ENCODE assay signal across 10 cellular contexts in the genomic region with DNA sequence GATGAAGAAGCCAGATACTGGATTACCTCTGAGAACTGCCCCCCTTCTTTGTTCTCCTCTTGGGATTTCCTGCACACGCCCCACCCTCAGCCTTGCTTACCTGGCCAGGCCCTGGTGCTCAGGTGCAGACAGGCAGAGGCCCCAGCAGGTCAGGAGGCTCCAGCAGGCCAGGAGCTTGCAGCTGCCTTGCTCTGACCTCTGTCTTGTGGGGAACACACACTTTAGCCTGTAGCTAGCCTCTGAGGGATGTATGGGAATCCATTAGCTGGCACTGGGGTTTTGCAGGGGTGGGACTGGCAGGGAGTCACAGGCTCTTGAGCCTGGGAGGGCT. TPM values are rescaled to one million over a fixed set of nuclear protein-coding genes. Genes with fewer than 3 reads are reported as not detected.
DNase-seq lines count a peak whose midpoint lies in the region; ATAC-seq and TF ChIP-seq lines count a peak whose summit lies in the region.
"Had no signal": no experiment of that assay in that cellular context is flagged by ENCODE, and none has a peak within 500 bp of the region (broad histone marks: within the 10 kb centered on the region; RNA-seq: fewer than 3 reads in every experiment).

No MANE protein-coding gene starts in this region.

- H3K27me3 Mint-ChIP-seq in HFFc6 (ENCODE audit: insufficient read depth) (no peaks in the 10 kb centered on the region), naive B cell (peaks cover 11 to 24% (median 22%) of the 10 kb centered on the region in 3 donors)
- H3K27me3 Mint-ChIP-seq in activated CD8-positive, alpha-beta T cell treated with anti-CD3 and anti-CD28 coated beads for 36 hours = peaks cover 21% of the 10 kb centered on the region

- H3K27ac Mint-ChIP-seq in HFFc6 (peak overlapping the region; percentile 25; the same call in 1 of the 2 replicates), naive B cell (no peak overlapping the region)
- no peak overlapping the region for H3K27ac Mint-ChIP-seq in activated CD8-positive, alpha-beta T cell treated with anti-CD3 and anti-CD28 coated beads for 36 hours
- H3K27ac Mint-ChIP-seq: activated naive CD8-positive, alpha-beta T cell treated with anti-CD3 and anti-CD28 coated beads, Interleukin-2, amount 10 ng/mL, durations not matched to agents 7 days and 5 days had no signal

- H3K9me3 Mint-ChIP-seq in HFFc6 (no peaks in the 10 kb centered on the region), naive B cell (no peaks in the 10 kb centered on the region)
- no peaks in the 10 kb centered on the region for H3K9me3 Mint-ChIP-seq in activated CD8-positive, alpha-beta T cell treated with anti-CD3 and anti-CD28 coated beads for 36 hours
- H3K9me3 Mint-ChIP-seq: activated naive CD8-positive, alpha-beta T cell treated with anti-CD3 and anti-CD28 coated beads, Interleukin-2, amount 10 ng/mL, durations not matched to agents 7 days and 5 days had no signal

- CTCF ChIA-PET in A673 (lab: Charles Lee) = no interaction called here
- CTCF ChIA-PET in activated CD8-positive, alpha-beta T cell treated with anti-CD3 and anti-CD28 coated beads for 36 hours (lab: Charles Lee) = interaction anchor here (0.8 to 3.8 kb wide), 6 partner anchors 11 to 147 kb away, joined by 3 to 15 read pairs (median 4); no protein-coding TSS in a partner anchor

- intact Hi-C loops in A673 (cut with micrococcal nuclease; ENCODE audit: unreplicated experiment) = loop anchor here (5.0 kb wide), 2 partner anchors 87 to 102 kb away; no protein-coding TSS in a partner anchor
- intact Hi-C loops in activated CD8-positive, alpha-beta T cell treated with anti-CD3 and anti-CD28 coated beads for 36 hours (cut with micrococcal nuclease) = no loop called here

- H3K27me3 ChIP-seq in A673 (replicated peaks; ENCODE audit: insufficient read depth, low read depth, low read length, poor library complexity) = no peaks in the 10 kb centered on the region

- no TSS peak for BruUV-seq in A673 (replicated peaks; lab: Mats Ljungman, UMichigan)

- H3K4me1 Mint-ChIP-seq in HFFc6 (ENCODE audit: low read depth) (peaks cover 48% of the 10 kb centered on the region), naive B cell (peaks cover 9 to 17% (median 17%) of the 10 kb centered on the region in 3 donors)
- peaks cover 11% of the 10 kb centered on the region for H3K4me1 Mint-ChIP-seq in activated CD8-positive, alpha-beta T cell treated with anti-CD3 and anti-CD28 coated beads for 36 hours (ENCODE audit: low read depth)

- ATAC-seq in naive B cell (ENCODE audit: low read depth in 2 of 2) = no peak
- no peak for ATAC-seq in activated CD8-positive, alpha-beta T cell treated with anti-CD3 and anti-CD28 coated beads for 36 hours
- no peak for ATAC-seq in GM21723 (IDR thresholded peaks at IDR 0.05; ENCODE audit: unreplicated experiment)
- ATAC-seq in HG02852 (IDR thresholded peaks at IDR 0.05; ENCODE audit: unreplicated experiment) = no peak

- H3K36me3 Mint-ChIP-seq in HFFc6 (ENCODE audit: low read depth) = peaks cover 33% of the 10 kb centered on the region
- no peaks in the 10 kb centered on the region for H3K36me3 Mint-ChIP-seq in naive B cell
- H3K36me3 Mint-ChIP-seq in activated CD8-positive, alpha-beta T cell treated with anti-CD3 and anti-CD28 coated beads for 36 hours (ENCODE audit: low read depth) = no peaks in the 10 kb centered on the region

- H3K27ac ChIP-seq in A673 (ENCODE audit: low read depth, low read length, poor library complexity, severe bottlenecking) = peak overlapping the region; percentile 29
- peak overlapping the region; percentile 83 to 96 for H3K27ac ChIP-seq in coronary artery

- H3K4me1 ChIP-seq in A673 (ENCODE audit: insufficient read depth, low read length, poor library complexity, severe bottlenecking) = peaks cover 44% of the 10 kb centered on the region

- POLR2A ChIA-PET in A673 (lab: Charles Lee; ENCODE audit: low non-redundant PET) = no interaction called here
- POLR2A ChIA-PET in activated CD8-positive, alpha-beta T cell treated with anti-CD3 and anti-CD28 coated beads for 36 hours (lab: Charles Lee) = interaction anchor here (0.6 to 1.0 kb wide), 3 partner anchors 10 to 53 kb away, joined by 3 to 4 read pairs (median 3); no protein-coding TSS in a partner anchor

- H3K4me3 ChIP-seq in A673 (ENCODE audit: low read depth, low read length, poor library complexity, severe bottlenecking) = peak overlapping the region; percentile 63
- peak overlapping the region; percentile 93 for H3K4me3 ChIP-seq in coronary artery

- no peak for TF ChIP-seq CTCF in A673 (conservative IDR thresholded peaks at IDR 0.05; ENCODE audit: low read depth, low read length)
- TF ChIP-seq CTCF in HFFc6 (IDR thresholded peaks at IDR 0.05) = no peak
- TF ChIP-seq CTCF in coronary artery (IDR thresholded peaks at IDR 0.05) = no peak
- TF ChIP-seq CTCF in activated CD8-positive, alpha-beta T cell treated with anti-CD3 and anti-CD28 coated beads for 36 hours (IDR thresholded peaks at IDR 0.05) = no peak

- peaks cover 8% of the 10 kb centered on the region for H3K36me3 ChIP-seq in A673 (ENCODE audit: insufficient read depth, low read length, poor library complexity, severe bottlenecking)

- H3K9me3 ChIP-seq in A673 (ENCODE audit: low read depth, low read length, poor library complexity, severe bottlenecking) = no peaks in the 10 kb centered on the region

- H3K4me3 Mint-ChIP-seq in HFFc6 (peak overlapping the region; percentile 92), naive B cell (peak overlapping the region; percentile 30 to 89 (median 78))
- no peak overlapping the region for H3K4me3 Mint-ChIP-seq in activated CD8-positive, alpha-beta T cell treated with anti-CD3 and anti-CD28 coated beads for 36 hours

- DNase-seq in A673 (ENCODE audit: low spot score) = no peak
- no peak for DNase-seq in HFFc6
- no peak for DNase-seq in coronary artery (ENCODE audit: low spot score)
- no peak for DNase-seq in naive B cell
- DNase-seq in NCI-H446 (lab: John Stamatoyannopoulos, UW) = no peak
- DNase-seq in activated CD8-positive, alpha-beta T cell treated with anti-CD3 and anti-CD28 coated beads for 36 hours = no peak
- DNase-seq: activated naive CD8-positive, alpha-beta T cell treated with anti-CD3 and anti-CD28 coated beads, Interleukin-2, amount 10 ng/mL, durations not matched to agents 7 days and 5 days; DMS79 had no signal

RNA-seq across cellular contexts. Expression of a gene that starts 2.7 kb away (rescaled TPM):
- total RNA-seq in A673 (2021) = 50.1 and 63.9 TPM in 2 replicates
- total RNA-seq in HFFc6 (2021; fragmentation: NEBNext Ultra II Directional; extraction: Animal tissue kit (Norgen Biotek cat#: 25700)) = 10 to 100 TPM; 10.2 to 18.1 (median 16.4) TPM
- polyA plus RNA-seq in naive B cell (ENCODE audit: low read depth in 6 of 6) = not detected
- total RNA-seq in activated CD8-positive, alpha-beta T cell treated with anti-CD3 and anti-CD28 coated beads for 36 hours = under 1 TPM; 0.25 to 0.41 TPM

Comparison
In these comparisons a context has a peak if more than half of its experiments do, and no peak if none do; other contexts are left out.
1. RNA of a gene that starts 2.7 kb away (total RNA-seq): 50.1 to 63.9 TPM in A673 and 10.2 to 18.1 TPM in HFFc6; 0.25 to 0.41 TPM in activated CD8-positive, alpha-beta T cell treated with anti-CD3 and anti-CD28 coated beads for 36 hours; every median in the first group is over 4 times any median in the second.